In genomic region chr4:137309424-137309823, GRCh38 we compare ENCODE assay signal across 2 cellular contexts.
TF ChIP-seq lines count a peak whose summit lies in the region.

No MANE protein-coding gene starts in this region.

TF ChIP-seq in IMR-90, 13 proteins besides CTCF, POLR2A, EP300 and RAD21:
- TF ChIP-seq RCOR1 (IDR thresholded peaks at IDR 0.05; ENCODE audit: insufficient replicate concordance, low read length): no peak
- TF ChIP-seq CHD1 (IDR thresholded peaks at IDR 0.05; ENCODE audit: low read depth, low read length): no peak
- no peak for TF ChIP-seq MAFK (IDR thresholded peaks at IDR 0.05; ENCODE audit: low read depth, low read length)
- no peak for TF ChIP-seq RFX5 (IDR thresholded peaks at IDR 0.05; ENCODE audit: low read depth, low read length)
- no peak for TF ChIP-seq MAZ (IDR thresholded peaks at IDR 0.05; ENCODE audit: borderline replicate concordance, low read depth, low read length)
- TF ChIP-seq NFE2L2 (IDR thresholded peaks at IDR 0.05; ENCODE audit: low read depth, low read length): no peak
- TF ChIP-seq FOS (IDR thresholded peaks at IDR 0.05; ENCODE audit: low read depth, low read length): no peak
- no peak for TF ChIP-seq CEBPB (IDR thresholded peaks at IDR 0.05; ENCODE audit: low read depth, low read length)
- TF ChIP-seq BHLHE40 (IDR thresholded peaks at IDR 0.05; ENCODE audit: low read depth, low read length): no peak

TF ChIP-seq in K562, 482 proteins besides CTCF, POLR2A, EP300 and RAD21:
- TF ChIP-seq RBM25 (IDR thresholded peaks at IDR 0.05; ENCODE audit: low read depth, low read length, severe bottlenecking) (peak; percentile 17), HNRNPH1 (optimal IDR thresholded peaks at IDR 0.05; ENCODE audit: low read depth, low read length) (no peak), E2F8 (IDR thresholded peaks at IDR 0.05; ENCODE audit: low read depth, partially characterized antibody) (no peak), ZNF134 (CRISPR knock-in tag; conservative IDR thresholded peaks at IDR 0.05) (peak; percentile 89)
- TF ChIP-seq, protein P1, sequence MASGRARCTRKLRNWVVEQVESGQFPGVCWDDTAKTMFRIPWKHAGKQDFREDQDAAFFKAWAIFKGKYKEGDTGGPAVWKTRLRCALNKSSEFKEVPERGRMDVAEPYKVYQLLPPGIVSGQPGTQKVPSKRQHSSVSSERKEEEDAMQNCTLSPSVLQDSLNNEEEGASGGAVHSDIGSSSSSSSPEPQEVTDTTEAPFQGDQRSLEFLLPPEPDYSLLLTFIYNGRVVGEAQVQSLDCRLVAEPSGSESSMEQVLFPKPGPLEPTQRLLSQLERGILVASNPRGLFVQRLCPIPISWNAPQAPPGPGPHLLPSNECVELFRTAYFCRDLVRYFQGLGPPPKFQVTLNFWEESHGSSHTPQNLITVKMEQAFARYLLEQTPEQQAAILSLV (tag; IDR thresholded peaks at IDR 0.05): no peak
- TF ChIP-seq, protein P2, sequence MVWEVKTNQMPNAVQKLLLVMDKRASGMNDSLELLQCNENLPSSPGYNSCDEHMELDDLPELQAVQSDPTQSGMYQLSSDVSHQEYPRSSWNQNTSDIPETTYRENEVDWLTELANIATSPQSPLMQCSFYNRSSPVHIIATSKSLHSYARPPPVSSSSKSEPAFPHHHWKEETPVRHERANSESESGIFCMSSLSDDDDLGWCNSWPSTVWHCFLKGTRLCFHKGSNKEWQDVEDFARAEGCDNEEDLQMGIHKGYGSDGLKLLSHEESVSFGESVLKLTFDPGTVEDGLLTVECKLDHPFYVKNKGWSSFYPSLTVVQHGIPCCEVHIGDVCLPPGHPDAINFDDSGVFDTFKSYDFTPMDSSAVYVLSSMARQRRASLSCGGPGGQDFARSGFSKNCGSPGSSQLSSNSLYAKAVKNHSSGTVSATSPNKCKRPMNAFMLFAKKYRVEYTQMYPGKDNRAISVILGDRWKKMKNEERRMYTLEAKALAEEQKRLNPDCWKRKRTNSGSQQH (CRISPR knock-in tag; IDR thresholded peaks at IDR 0.05): no peak
